Comparison of ENCODE assay signal across 8 cellular contexts in genomic region chr14:103401223-103402214, GRCh38. TPM values are rescaled to one million over a fixed set of nuclear protein-coding genes. Genes with fewer than 3 reads are reported as not detected.
DNase-seq lines count a peak whose midpoint lies in the region; FAIRE-seq and TF ChIP-seq lines count a peak whose summit lies in the region.

No MANE protein-coding gene starts in this region.

- peak overlapping the region; percentile 11 for H2BK5ac ChIP-seq in mesendoderm (ENCODE audit: low read length)

- FAIRE-seq in bronchial epithelial cell (lab: Jason Lieb, UNC): no peak

- no peaks in the 10 kb centered on the region for H3K27me3 Mint-ChIP-seq in CD14-positive monocyte (ENCODE audit: low read depth in 3 of 3)

- H3K27me3 ChIP-seq in bronchial epithelial cell (ENCODE audit: control insufficient read depth, insufficient read depth, low read length) (no peaks in the 10 kb centered on the region), mesendoderm (ENCODE audit: insufficient read depth, low read length, poor library complexity) (no peaks in the 10 kb centered on the region)

- no peak overlapping the region for H3K4me3 Mint-ChIP-seq in CD14-positive monocyte

- H3K27ac Mint-ChIP-seq in CD14-positive monocyte: peak overlapping the region; percentile 8 to 88 (median 64)

- H3K9ac ChIP-seq in mesendoderm (ENCODE audit: low read length): peak overlapping the region; percentile 4

- H4K8ac ChIP-seq in mesendoderm (ENCODE audit: low read depth, low read length): no peak overlapping the region

- no peak for DNase-seq in CD14-positive monocyte (ENCODE audit: low spot score)
- peak; percentile 86 for DNase-seq in LHCN-M2 (ENCODE audit: low read depth)
- DNase-seq in bronchial epithelial cell (ENCODE audit: low read depth): peak; percentile 87
- peak; percentile 64 for DNase-seq in mesendoderm
- DNase-seq in NCI-H345 (lab: John Stamatoyannopoulos, UW): no peak
- no peak for DNase-seq in NCI-H510A treated with DMSO at 0.1 percent for 48 hours (lab: John Stamatoyannopoulos, UW)
- DNase-seq in T1000 (lab: John Stamatoyannopoulos, UW): no peak
- no peak for DNase-seq in NCI-H524 (lab: John Stamatoyannopoulos, UW)

- H3K4me3 ChIP-seq in bronchial epithelial cell (ENCODE audit: low read depth, low read length): no peak overlapping the region
- no peak overlapping the region for H3K4me3 ChIP-seq in mesendoderm (ENCODE audit: low read length)

- H3K79me2 ChIP-seq in mesendoderm (ENCODE audit: control insufficient read depth, insufficient read depth, low read length): peaks cover 54% of the 10 kb centered on the region

- H3K9me3 Mint-ChIP-seq in CD14-positive monocyte: peaks cover 0 to 2% (median 0%) of the 10 kb centered on the region in 7 donors

- H3K36me3 Mint-ChIP-seq in CD14-positive monocyte: peaks cover 2 to 17% of the 10 kb centered on the region in 2 donors

- WGBS in mesendoderm (ENCODE audit: extremely low coverage, insufficient coverage, low lambda C conversion rate): no CpG with 5 or more reads among the region's 10 CpGs

- no peak overlapping the region for H3K27ac ChIP-seq in mesendoderm (ENCODE audit: low read depth, low read length)

- H3K4me1 ChIP-seq in mesendoderm (ENCODE audit: control insufficient read depth, low read depth, low read length): peaks cover 2% of the 10 kb centered on the region

- no peak overlapping the region for H3K4me2 ChIP-seq in mesendoderm (ENCODE audit: low read length)

- H3K36me3 ChIP-seq in bronchial epithelial cell (ENCODE audit: control insufficient read depth, insufficient read depth, low read length) (peaks cover 2% of the 10 kb centered on the region), mesendoderm (ENCODE audit: control insufficient read depth, insufficient read depth, low read length) (peaks cover 1% of the 10 kb centered on the region)

- no peak overlapping the region for H2BK15ac ChIP-seq in mesendoderm (replicated peaks; ENCODE audit: low read depth)

- intact Hi-C loops in CD14-positive monocyte (cut with micrococcal nuclease): no loop called here

- no peak overlapping the region for H3K18ac ChIP-seq in mesendoderm (ENCODE audit: low read length)

- no peak overlapping the region for H3K4ac ChIP-seq in mesendoderm (ENCODE audit: low read depth, low read length)

- H2AK5ac ChIP-seq in mesendoderm (ENCODE audit: low read length): no peak overlapping the region

- H3K56ac ChIP-seq in mesendoderm (ENCODE audit: low read length): peak overlapping the region; percentile 57

- H3K4me1 Mint-ChIP-seq in CD14-positive monocyte: peaks cover 59% of the 10 kb centered on the region

- TF ChIP-seq CTCF in CD14-positive monocyte (IDR thresholded peaks at IDR 0.05): no peak
- no peak for TF ChIP-seq CTCF in bronchial epithelial cell (IDR thresholded peaks at IDR 0.05; ENCODE audit: insufficient read depth, low read length, severe bottlenecking)

- peaks cover 11% of the 10 kb centered on the region for H3K79me1 ChIP-seq in mesendoderm (ENCODE audit: low read length)

- no peak overlapping the region for H3K23ac ChIP-seq in mesendoderm (ENCODE audit: low read length)

- H4K5ac ChIP-seq in mesendoderm (ENCODE audit: low read length): no peak overlapping the region

- H2BK120ac ChIP-seq in mesendoderm (ENCODE audit: low read depth, low read length): no peak overlapping the region

RNA-seq across cellular contexts. Expression of gene MARK3, which starts 16.3 kb away (rescaled TPM):
- 10 to 100 TPM; 29.3 to 44.7 TPM for polyA plus RNA-seq in CD14-positive monocyte
- 60.1 and 61.1 TPM in 2 replicates for total RNA-seq in LHCN-M2 (2014; rRNA removed)
- polyA plus RNA-seq in LHCN-M2 (2012): 29.4 TPM
- 77.9 and 98.7 TPM in 2 replicates for total RNA-seq in bronchial epithelial cell
- 53.0 TPM for polyA plus RNA-seq in mesendoderm (2013, experiment 1 of 2)
- 51.9 TPM for polyA plus RNA-seq in mesendoderm (2013, experiment 2 of 2)

Comparison
In these comparisons a context has a peak if more than half of its experiments do, and no peak if none do; other contexts are left out.
1. DNase-seq: peak in LHCN-M2 (single experiment), bronchial epithelial cell (single experiment) and mesendoderm (single experiment); none in CD14-positive monocyte (single experiment), NCI-H345 (single experiment), NCI-H510A treated with DMSO at 0.1 percent for 48 hours (single experiment), T1000 (single experiment) and NCI-H524 (0 of 2).